In genomic region chr5:76548525-76549229, GRCh38 we compare ENCODE assay signal across 10 cellular contexts.
A peak's percentile ranks its signal among the peaks of the same experiment; 100 is the strongest.
DNase-seq lines count a peak whose midpoint lies in the region; ATAC-seq and TF ChIP-seq lines count a peak whose summit lies in the region.
"Had no signal": no experiment of that assay in that cellular context is flagged by ENCODE, and none has a peak within 500 bp of the region (broad histone marks: within the 10 kb centered on the region; RNA-seq: fewer than 3 reads in every experiment).

No MANE protein-coding gene starts in this region.

- H3K27ac Mint-ChIP-seq in stimulated activated naive CD8-positive, alpha-beta T cell treated with anti-CD3 and anti-CD28 coated beads, Interleukin-15, Interleukin-2, amounts not matched to agents 100 ng/mL and 50 ng/mL, for 24 hours: peak overlapping the region; percentile 19
- H3K27ac Mint-ChIP-seq in stimulated activated naive CD8-positive, alpha-beta T cell treated with anti-CD3 and anti-CD28 coated beads, Interleukin-15, amount 100 ng/mL, for 72 hours: peak overlapping the region in 1 of 2 donors; percentile 71

- no peak overlapping the region for H2AFZ ChIP-seq in hepatocyte

- H3K27ac ChIP-seq in hepatocyte: peak overlapping the region; percentile 12
- H3K27ac ChIP-seq: SJSA1 had no signal

- no peaks in the 10 kb centered on the region for H3K27me3 ChIP-seq in hepatocyte
- H3K27me3 ChIP-seq: SJSA1 had no signal

- H3K9me3 Mint-ChIP-seq in stimulated activated naive CD8-positive, alpha-beta T cell treated with anti-CD3 and anti-CD28 coated beads, Interleukin-15, Interleukin-2, amounts not matched to agents 100 ng/mL and 50 ng/mL, for 24 hours: no peaks in the 10 kb centered on the region
- no peaks in the 10 kb centered on the region for H3K9me3 Mint-ChIP-seq in stimulated activated naive CD8-positive, alpha-beta T cell treated with anti-CD3 and anti-CD28 coated beads, Interleukin-15, amount 100 ng/mL, for 72 hours

- peak overlapping the region; percentile 68 for H3K4me3 Mint-ChIP-seq in stimulated activated naive CD8-positive, alpha-beta T cell treated with anti-CD3 and anti-CD28 coated beads, Interleukin-15, Interleukin-2, amounts not matched to agents 100 ng/mL and 50 ng/mL, for 24 hours
- H3K4me3 Mint-ChIP-seq in stimulated activated naive CD8-positive, alpha-beta T cell treated with anti-CD3 and anti-CD28 coated beads, Interleukin-15, amount 100 ng/mL, for 72 hours: no peak overlapping the region

- no peak overlapping the region for H3K4me3 ChIP-seq in hepatocyte
- H3K4me3 ChIP-seq: SJSA1 had no signal

- no peaks in the 10 kb centered on the region for H3K27me3 Mint-ChIP-seq in stimulated activated naive CD8-positive, alpha-beta T cell treated with anti-CD3 and anti-CD28 coated beads, Interleukin-15, Interleukin-2, amounts not matched to agents 100 ng/mL and 50 ng/mL, for 24 hours
- no peaks in the 10 kb centered on the region for H3K27me3 Mint-ChIP-seq in stimulated activated naive CD8-positive, alpha-beta T cell treated with anti-CD3 and anti-CD28 coated beads, Interleukin-15, amount 100 ng/mL, for 72 hours

- no peaks in the 10 kb centered on the region for H3K36me3 ChIP-seq in hepatocyte (replicated peaks; ENCODE audit: insufficient read depth, low read depth)
- H3K36me3 ChIP-seq: SJSA1 had no signal

- no peaks in the 10 kb centered on the region for H3K36me3 Mint-ChIP-seq in stimulated activated naive CD8-positive, alpha-beta T cell treated with anti-CD3 and anti-CD28 coated beads, Interleukin-15, Interleukin-2, amounts not matched to agents 100 ng/mL and 50 ng/mL, for 24 hours (ENCODE audit: low read depth)

- TF ChIP-seq CTCF in hepatocyte (IDR thresholded peaks at IDR 0.05; ENCODE audit: poor library complexity): no peak

- H3K4me2 ChIP-seq in hepatocyte: peak overlapping the region; percentile 62

- ATAC-seq in stimulated activated naive CD8-positive, alpha-beta T cell treated with anti-CD3 and anti-CD28 coated beads, Interleukin-15, amount 100 ng/mL, for 72 hours: no peak
- ATAC-seq in HG02884 (IDR thresholded peaks at IDR 0.05; ENCODE audit: unreplicated experiment) (no peak), HG02938 (IDR thresholded peaks at IDR 0.05; ENCODE audit: unreplicated experiment) (no peak)

- WGBS in hepatocyte (ENCODE audit: low lambda C conversion rate, missing lambda C conversion rate): 53% methylated on average over 3 of the region's 3 CpGs

- H3K4me1 Mint-ChIP-seq in stimulated activated naive CD8-positive, alpha-beta T cell treated with anti-CD3 and anti-CD28 coated beads, Interleukin-15, Interleukin-2, amounts not matched to agents 100 ng/mL and 50 ng/mL, for 24 hours (ENCODE audit: low read depth): peaks cover 63% of the 10 kb centered on the region
- H3K4me1 Mint-ChIP-seq in stimulated activated naive CD8-positive, alpha-beta T cell treated with anti-CD3 and anti-CD28 coated beads, Interleukin-15, amount 100 ng/mL, for 72 hours: peaks cover 62% of the 10 kb centered on the region

- no peaks in the 10 kb centered on the region for H3K9me3 ChIP-seq in hepatocyte (ENCODE audit: low read depth)
- H3K9me3 ChIP-seq: SJSA1 had no signal

- H4K20me1 ChIP-seq in hepatocyte (ENCODE audit: insufficient read depth, poor library complexity, severe bottlenecking): no peaks in the 10 kb centered on the region

- intact Hi-C loops in posterior vena cava (cut with DNase I): no loop called here

- no peak for DNase-seq in stimulated activated naive CD8-positive, alpha-beta T cell treated with anti-CD3 and anti-CD28 coated beads, Interleukin-15, amount 100 ng/mL, for 72 hours
- peak; percentile 94 for DNase-seq in NCI-H82 (lab: John Stamatoyannopoulos, UW)
- DNase-seq in hepatocyte (ENCODE audit: low spot score): peak; percentile 17
- DNase-seq in posterior vena cava (ENCODE audit: low spot score): no peak
- DNase-seq in SW 1271 (lab: John Stamatoyannopoulos, UW): no peak
- DNase-seq: NCI-H187 had no signal

- no peaks in the 10 kb centered on the region for H3K9me2 ChIP-seq in hepatocyte (replicated peaks; ENCODE audit: insufficient read depth)

- H3K79me2 ChIP-seq in hepatocyte: peaks cover 24% of the 10 kb centered on the region

- peaks cover 29% of the 10 kb centered on the region for H3K4me1 ChIP-seq in hepatocyte (ENCODE audit: insufficient read depth)
- H3K4me1 ChIP-seq: SJSA1 had no signal

Comparison
In these comparisons a context has a peak if more than half of its experiments do, and no peak if none do; other contexts are left out.
1. DNase-seq: peak in NCI-H82 (single experiment) and hepatocyte (single experiment); none in stimulated activated naive CD8-positive, alpha-beta T cell treated with anti-CD3 and anti-CD28 coated beads, Interleukin-15, amount 100 ng/mL, for 72 hours (0 of 2), posterior vena cava (single experiment) and SW 1271 (0 of 2).